ENCODE assay signal across 15 cellular contexts in genomic region chr13:113028336-113029060, GRCh38.
"Had no signal": no experiment of that assay in that cellular context is flagged by ENCODE, and none has a peak within 500 bp of the region (broad histone marks: within the 10 kb centered on the region; RNA-seq: fewer than 3 reads in every experiment).

No MANE protein-coding gene starts in this region.

- H3K4me3 ChIP-seq: adrenal gland, body of pancreas, spleen, transverse colon had no signal

- H3K36me3 ChIP-seq: adrenal gland, spleen, transverse colon had no signal

- H3K36me3 Mint-ChIP-seq: immature natural killer cell; stimulated activated memory B cell treated with anti-CD40 and anti-IgM and Interleukin-4, amounts not matched to agents 10 μg/mL and 1 μg/mL and 100 μg/mL, for 72 hours had no signal

- H3K27ac ChIP-seq: body of pancreas, spleen, transverse colon had no signal

- H3K27me3 Mint-ChIP-seq: naive thymus-derived CD8-positive, alpha-beta T cell had no signal

- H3K9me3 ChIP-seq: adrenal gland, body of pancreas, spleen, transverse colon had no signal

- H3K27me3 ChIP-seq: adrenal gland, body of pancreas, transverse colon had no signal

- H3K4me3 Mint-ChIP-seq: endodermal cell; immature natural killer cell; naive thymus-derived CD8-positive, alpha-beta T cell; stimulated activated memory B cell treated with anti-CD40 and anti-IgM and Interleukin-4, amounts not matched to agents 10 μg/mL and 1 μg/mL and 100 μg/mL, for 72 hours; T-helper 2 cell treated with Interferon-gamma antibody and Interleukin-4, amounts not matched to agents 5 μg/mL and 100 μg/mL, for 36 hours had no signal

- H3K9me3 Mint-ChIP-seq: activated T-helper 2 cell treated with anti-CD3 and anti-CD28 coated beads, Interferon-gamma antibody, Interleukin-2, Interleukin-4, amounts not matched to agents 10 μg/mL and 5 μg/mL and 100 μg/mL, durations not matched to agents 14 hours and 24 hours and 36 hours; immature natural killer cell; naive thymus-derived CD8-positive, alpha-beta T cell; stimulated activated memory B cell treated with anti-CD40 and anti-IgM and Interleukin-4, amounts not matched to agents 10 μg/mL and 1 μg/mL and 100 μg/mL, for 72 hours; T-helper 2 cell treated with Interferon-gamma antibody and Interleukin-4, amounts not matched to agents 5 μg/mL and 100 μg/mL, for 36 hours had no signal

- H3K4me1 Mint-ChIP-seq: immature natural killer cell had no signal

- DNase-seq: activated CD4-positive, alpha-beta T cell treated with anti-CD3 and anti-CD28 coated beads, Interleukin-2, amount 50 U/mL, for 1 hour; activated naive CD4-positive, alpha-beta T cell treated with anti-CD3 and anti-CD28 coated beads, Interleukin-2, amount 50 U/mL, for 16 hours; activated T-cell treated with anti-CD3 and anti-CD28 coated beads for 4 hours; adrenal gland; body of pancreas; dermis blood vessel endothelial cell; endodermal cell; immature natural killer cell; naive thymus-derived CD8-positive, alpha-beta T cell; spleen; stimulated activated CD4-positive, alpha-beta T cell treated with anti-CD3 and anti-CD28 coated beads, Interleukin-1b, Interleukin-23, amount 100 ng/mL, for 48 hours; transverse colon had no signal

- H3K27ac Mint-ChIP-seq: activated T-helper 2 cell treated with anti-CD3 and anti-CD28 coated beads, Interferon-gamma antibody, Interleukin-2, Interleukin-4, amounts not matched to agents 10 μg/mL and 5 μg/mL and 100 μg/mL, durations not matched to agents 14 hours and 24 hours and 36 hours; endodermal cell; immature natural killer cell; stimulated activated memory B cell treated with anti-CD40 and anti-IgM and Interleukin-4, amounts not matched to agents 10 μg/mL and 1 μg/mL and 100 μg/mL, for 72 hours; T-helper 2 cell treated with Interferon-gamma antibody and Interleukin-4, amounts not matched to agents 5 μg/mL and 100 μg/mL, for 36 hours had no signal

- H3K4me1 ChIP-seq: adrenal gland, body of pancreas, transverse colon had no signal
